In the genomic region with DNA sequence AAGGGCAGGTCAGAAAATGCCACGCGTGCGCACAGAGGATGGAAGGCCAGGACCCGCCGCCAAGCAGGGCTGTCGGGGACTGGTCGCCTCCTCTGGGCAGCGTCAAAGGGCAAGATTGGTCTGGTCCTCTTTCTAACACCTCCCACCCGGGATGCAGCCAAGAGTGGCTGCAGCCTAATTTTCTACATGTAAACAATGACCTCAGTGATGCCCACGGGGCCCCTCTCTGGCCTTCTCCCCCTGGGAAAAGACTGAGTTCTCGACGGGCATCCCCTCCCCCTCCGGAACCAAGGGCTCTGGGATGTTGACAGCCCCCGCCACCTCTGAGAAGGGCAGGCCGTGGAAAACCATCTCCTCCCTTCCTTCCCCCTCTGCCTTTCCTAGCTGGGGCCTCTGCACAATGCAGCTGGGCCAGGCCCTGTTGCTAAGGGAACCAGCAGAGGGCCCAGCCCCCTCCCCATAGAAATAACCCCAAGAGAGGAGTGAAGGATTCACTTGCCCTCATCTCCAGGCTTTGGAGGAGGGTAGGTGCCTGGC, we compare ENCODE assay signal across 8 cellular contexts.
DNase-seq lines count a peak whose midpoint lies in the region; ATAC-seq and TF ChIP-seq lines count a peak whose summit lies in the region.

No MANE protein-coding gene starts in this region.

- no peaks in the 10 kb centered on the region for H4K20me1 ChIP-seq in mammary epithelial cell (ENCODE audit: insufficient read depth, low read length)

- ATAC-seq in stimulated activated naive CD8-positive, alpha-beta T cell treated with anti-CD3 and anti-CD28 coated beads, Interleukin-15, Interleukin-2, amounts not matched to agents 100 U/mL and 50 U/mL, for 24 hours, result no peak
- no peak for ATAC-seq in sciatic nerve

- H3K4me3 ChIP-seq in HUES64 (ENCODE audit: low read length), result no peak overlapping the region
- peak overlapping the region in 1 of 3 experiments; percentile 4 for H3K4me3 ChIP-seq in mammary epithelial cell (replicated peaks in 1 of 3; ENCODE audit: insufficient read depth in 1 of 3, low read depth in 2 of 3, low read length in 3 of 3)
- no peak overlapping the region for H3K4me3 ChIP-seq in mesodermal cell (ENCODE audit: extremely low read depth, insufficient read depth, low read length, poor library complexity, severe bottlenecking)
- H3K4me3 ChIP-seq in lower leg skin (ENCODE audit: low read depth, poor library complexity, severe bottlenecking), result no peak overlapping the region

- H3K79me2 ChIP-seq in mammary epithelial cell (ENCODE audit: insufficient read depth, low read length), result no peaks in the 10 kb centered on the region

- peak overlapping the region; percentile 61 for H2AFZ ChIP-seq in mammary epithelial cell (ENCODE audit: low read depth, low read length)

- no peak for TF ChIP-seq POLR2A in lower leg skin (IDR thresholded peaks at IDR 0.05)

- intact Hi-C loops in mammary epithelial cell (cut with micrococcal nuclease), result loop anchor here (1.0 to 10.0 kb wide), 7 partner anchors 9 to 273 kb away; no protein-coding TSS in a partner anchor
- intact Hi-C loops in lower leg skin (cut with DNase I; ENCODE audit: low total_unique reads), result loop anchor here (5.0 kb wide), 1 partner anchor 273 kb away; no protein-coding TSS in a partner anchor
- intact Hi-C loops in sciatic nerve (cut with DNase I), result no loop called here

- H3K36me3 ChIP-seq in HUES64 (ENCODE audit: insufficient read depth, low read length), result no peaks in the 10 kb centered on the region
- H3K36me3 ChIP-seq in mammary epithelial cell (ENCODE audit: insufficient read depth, low read length), result no peaks in the 10 kb centered on the region
- no peaks in the 10 kb centered on the region for H3K36me3 ChIP-seq in mesodermal cell (ENCODE audit: control insufficient read depth, insufficient read depth, low read length)

- H3K27me3 ChIP-seq in HUES64 (ENCODE audit: insufficient read depth, low read length) (no peaks in the 10 kb centered on the region), mammary epithelial cell (ENCODE audit: insufficient read depth, low read length) (no peaks in the 10 kb centered on the region)

- TF ChIP-seq CTCF in 22Rv1 (IDR thresholded peaks at IDR 0.05) (no peak), mammary epithelial cell (conservative IDR thresholded peaks at IDR 0.05 in 1 of 2, IDR thresholded peaks at IDR 0.05 in 1 of 2; ENCODE audit: extremely low read depth in 1 of 2, insufficient read depth in 1 of 2, low read depth in 1 of 2, low read length in 2 of 2) (no peak), lower leg skin (IDR thresholded peaks at IDR 0.05) (no peak)

- dilution Hi-C loops in mammary epithelial cell (cut with HindIII; ENCODE audit: low sequenced_read_pairs), result no loop called here

- H3K4me1 ChIP-seq in HUES64 (ENCODE audit: insufficient read depth, low read length), result peaks cover 31% of the 10 kb centered on the region
- peaks cover 45% of the 10 kb centered on the region for H3K4me1 ChIP-seq in mammary epithelial cell (ENCODE audit: insufficient read depth, low read length)
- peaks cover 32% of the 10 kb centered on the region for H3K4me1 ChIP-seq in mesodermal cell (ENCODE audit: control insufficient read depth, insufficient read depth, low read length, poor library complexity, severe bottlenecking)

- TSS peak; percentile 53 for BruUV-seq in mammary epithelial cell (replicated peaks; lab: Mats Ljungman, UMichigan)

- peak overlapping the region; percentile 71 for H3K4me2 ChIP-seq in mammary epithelial cell (ENCODE audit: insufficient read depth, low read depth, low read length)

- 63% methylated on average over 15 of the region's 15 CpGs for WGBS in HUES64
- 57% methylated on average over 10 of the region's 15 CpGs for WGBS in mammary epithelial cell (ENCODE audit: low coverage, missing lambda C conversion rate)
- 69 to 78% methylated on average over 9 to 13 of the region's 15 CpGs for WGBS in mesodermal cell (ENCODE audit: insufficient coverage in 2 of 2), 2 experiments
- 70 to 76% methylated on average over 15 of the region's 15 CpGs for WGBS in lower leg skin, 2 donors

- CTCF ChIA-PET in mammary epithelial cell (lab: Charles Lee; ENCODE audit: low non-redundant PET), result no interaction called here

- in situ Hi-C loops in mammary epithelial cell (cut with MboI; ENCODE audit: low sequenced_read_pairs in 2 of 2), result loop anchor here (5.0 kb wide), 3 partner anchors 83 to 278 kb away; no protein-coding TSS in a partner anchor

- H3K9me3 ChIP-seq in HUES64 (ENCODE audit: insufficient read depth, low read depth, low read length) (no peaks in the 10 kb centered on the region), mammary epithelial cell (replicated peaks; ENCODE audit: insufficient read depth, low read length) (no peaks in the 10 kb centered on the region), mesodermal cell (ENCODE audit: control insufficient read depth, low read length) (no peaks in the 10 kb centered on the region)

- no peak for DNase-seq in mammary epithelial cell
- no peak for DNase-seq in lower leg skin (ENCODE audit: low spot score in 2 of 2)
- DNase-seq in stimulated activated naive CD8-positive, alpha-beta T cell treated with anti-CD3 and anti-CD28 coated beads, Interleukin-15, Interleukin-2, amounts not matched to agents 100 U/mL and 50 U/mL, for 24 hours, result no peak
- no peak for DNase-seq in cerebellar nuclear complex (lab: John Stamatoyannopoulos, UW)
- no peak for DNase-seq in sciatic nerve (ENCODE audit: low spot score)

- H3K9ac ChIP-seq in HUES64 (ENCODE audit: low read depth, low read length), result no peak overlapping the region; the same call in 1 of the 2 replicates
- peak overlapping the region; percentile 47 for H3K9ac ChIP-seq in mammary epithelial cell (ENCODE audit: insufficient read depth, low read length)

- H3K27ac ChIP-seq in 22Rv1 (peak overlapping the region; percentile 30; the same call in 1 of the 2 replicates), HUES64 (ENCODE audit: low read depth, low read length) (peak overlapping the region; percentile 21; the same call in 1 of the 2 replicates), mammary epithelial cell (ENCODE audit: insufficient read depth, low read depth, low read length) (peak overlapping the region; percentile 78), mesodermal cell (ENCODE audit: low read depth, low read length, severe bottlenecking) (peak overlapping the region; percentile 95)

Comparison
In these comparisons a context has a peak if more than half of its experiments do, and no peak if none do; other contexts are left out.
1. H3K27ac ChIP-seq: peak in every context shown above with its lines; median percentile 95 in mesodermal cell; 78 in mammary epithelial cell; 30 in 22Rv1; 21 in HUES64.